In genomic region chr1:54857741-54858665, GRCh38 we compare ENCODE assay signal across 13 cellular contexts. TPM values are rescaled to one million over a fixed set of nuclear protein-coding genes. Genes with fewer than 3 reads are reported as not detected.
DNase-seq lines count a peak whose midpoint lies in the region; ATAC-seq, FAIRE-seq and TF ChIP-seq lines count a peak whose summit lies in the region.
"Had no signal": no experiment of that assay in that cellular context is flagged by ENCODE, and none has a peak within 500 bp of the region (broad histone marks: within the 10 kb centered on the region; RNA-seq: fewer than 3 reads in every experiment).

No MANE protein-coding gene starts in this region.

- H3K4me1 Mint-ChIP-seq in CD4-positive, alpha-beta T cell (ENCODE audit: low read depth), result no peaks in the 10 kb centered on the region

- TF ChIP-seq CTCF in brain microvascular endothelial cell (IDR thresholded peaks at IDR 0.05; ENCODE audit: low read depth, low read length, missing control alignments) (no peak), left lung (IDR thresholded peaks at IDR 0.05) (no peak)
- TF ChIP-seq CTCF in CD4-positive, alpha-beta T cell (IDR thresholded peaks at IDR 0.05), result no peak

- no peaks in the 10 kb centered on the region for H3K9me3 Mint-ChIP-seq in CD4-positive, alpha-beta T cell

- in situ Hi-C loops in brain microvascular endothelial cell (cut with HindIII; ENCODE audit: low pct_ligation_motif_present, low sequenced_read_pairs), result no loop called here

- H3K27me3 ChIP-seq in brain microvascular endothelial cell (replicated peaks) (no peaks in the 10 kb centered on the region), left lung (no peaks in the 10 kb centered on the region), small intestine (ENCODE audit: control insufficient read depth in 2 of 2, insufficient read depth in 2 of 2, low read length in 2 of 2) (no peaks in the 10 kb centered on the region)
- no peaks in the 10 kb centered on the region for H3K27me3 ChIP-seq in CD4-positive, alpha-beta T cell (ENCODE audit: control insufficient read depth, insufficient read depth, low read length)
- H3K27me3 ChIP-seq: tibial artery had no signal

- CTCF ChIA-PET in CD4-positive, alpha-beta T cell (lab: Charles Lee), result no interaction called here

- POLR2A ChIA-PET in CD4-positive, alpha-beta T cell (lab: Charles Lee), result interaction anchor here (0.7 kb wide), 1 partner anchor 14 kb away, joined by 3 read pairs; no protein-coding TSS in a partner anchor

- H3K4me3 ChIP-seq in brain microvascular endothelial cell (ENCODE audit: low read depth, low read length) (no peak overlapping the region), left lung (no peak overlapping the region), small intestine (ENCODE audit: low read depth in 1 of 2, low read length in 2 of 2) (no peak overlapping the region)
- H3K4me3 ChIP-seq: K562, tibial artery had no signal

- FAIRE-seq in small intestine (lab: Jason Lieb, UNC), result no peak
- FAIRE-seq: K562 had no signal

- 86 to 87% (median 87%) methylated on average over 9 of the region's 9 CpGs for WGBS in small intestine, 3 donors

- intact Hi-C loops in left lung (cut with DNase I), result no loop called here
- intact Hi-C loops in CD4-positive, alpha-beta T cell (cut with DNase I, micrococcal nuclease), result no loop called here

- DNase-seq in A172 (ENCODE audit: low spot score) (peak; percentile 36), HPDE6-E6E7 (ENCODE audit: extremely low spot score) (peak; percentile 74), brain microvascular endothelial cell (peak; percentile 70), left lung (no peak), dermis blood vessel endothelial cell (no peak), small intestine (no peak), NCI-H2081 treated with DMSO at 0.1 percent for 48 hours (lab: John Stamatoyannopoulos, UW) (no peak)
- DNase-seq in CD4-positive, alpha-beta T cell, result no peak
- DNase-seq: caudate nucleus, NCI-H510A treated with DMSO at 0.1 percent for 48 hours had no signal

- peak overlapping the region; percentile 59 for H3K27ac ChIP-seq in brain microvascular endothelial cell
- no peak overlapping the region for H3K27ac ChIP-seq in left lung
- no peak overlapping the region for H3K27ac ChIP-seq in CD4-positive, alpha-beta T cell (ENCODE audit: low read depth, low read length)
- no peak overlapping the region for H3K27ac ChIP-seq in small intestine (ENCODE audit: low read depth in 1 of 2, low read length in 1 of 2)
- H3K27ac ChIP-seq: tibial artery had no signal

- no peaks in the 10 kb centered on the region for H3K36me3 Mint-ChIP-seq in CD4-positive, alpha-beta T cell (ENCODE audit: low read depth)

- no peak overlapping the region for H3K27ac Mint-ChIP-seq in CD4-positive, alpha-beta T cell

- no peaks in the 10 kb centered on the region for H3K9me3 ChIP-seq in left lung
- H3K9me3 ChIP-seq in CD4-positive, alpha-beta T cell (ENCODE audit: control insufficient read depth, low read length), result no peaks in the 10 kb centered on the region
- H3K9me3 ChIP-seq in small intestine (ENCODE audit: control insufficient read depth, low read depth), result no peaks in the 10 kb centered on the region
- H3K9me3 ChIP-seq: tibial artery had no signal

- H3K4me3 Mint-ChIP-seq in CD4-positive, alpha-beta T cell, result no peak overlapping the region

- H3K27me3 Mint-ChIP-seq in CD4-positive, alpha-beta T cell, result no peaks in the 10 kb centered on the region

- H3K4me1 ChIP-seq in left lung (peaks cover 0 to 17% of the 10 kb centered on the region in 2 donors), small intestine (ENCODE audit: control insufficient read depth in 2 of 2, insufficient read depth in 1 of 2, low read depth in 1 of 2, low read length in 1 of 2) (no peaks in the 10 kb centered on the region)
- H3K4me1 ChIP-seq: tibial artery had no signal

- peaks cover 36% of the 10 kb centered on the region for H3K36me3 ChIP-seq in brain microvascular endothelial cell (replicated peaks)
- peaks cover 0 to 91% of the 10 kb centered on the region in 2 donors for H3K36me3 ChIP-seq in left lung
- H3K36me3 ChIP-seq in small intestine (ENCODE audit: control insufficient read depth in 2 of 2, insufficient read depth in 2 of 2, low read length in 2 of 2), result peaks cover 0 to 8% of the 10 kb centered on the region in 2 donors

- peak; percentile 21 for ATAC-seq in left lung
- ATAC-seq in CD4-positive, alpha-beta T cell (ENCODE audit: poor library complexity), result no peak
- ATAC-seq: K562 had no signal

RNA-seq across cellular contexts. Expression of gene DHCR24, which starts 29.0 kb away (rescaled TPM):
- 51.3 and 82.1 TPM in 2 replicates for total RNA-seq in A172 (2014; rRNA removed; shearing (Covaris generic))
- total RNA-seq in left lung (100 to 1,000 TPM; 668 to 741 TPM), dermis blood vessel endothelial cell (82.2 and 213 TPM in 2 replicates)
- total RNA-seq in CD4-positive, alpha-beta T cell, result under 1 TPM; 0.34 to 0.55 TPM
- 100 to 1,000 TPM in 1 of 3 donors, 10 to 100 TPM in 1, 1 to 10 TPM in 1; 7.0 to 162 (median 14.3) TPM for polyA plus RNA-seq in small intestine

RNA-seq across cellular contexts. Expression of gene TTC22, which starts 56.9 kb away (rescaled TPM):
- total RNA-seq in A172 (2014; rRNA removed; shearing (Covaris generic)), result not detected in 2 replicates
- total RNA-seq in left lung, result 1 to 10 TPM; 4.8 to 7.7 TPM
- 0.17 TPM in 1 of 2 replicates, not detected in the other for total RNA-seq in dermis blood vessel endothelial cell
- total RNA-seq in CD4-positive, alpha-beta T cell, result 1 to 10 TPM; 4.4 to 4.5 TPM
- polyA plus RNA-seq in small intestine, result 10 to 100 TPM; 10.7 to 27.5 (median 20.0) TPM
- total RNA-seq: K562 had no signal
- polyA plus RNA-seq: BJ had no signal

Comparison
In these comparisons a context has a peak if more than half of its experiments do, and no peak if none do; other contexts are left out.
1. DNase-seq: peak in A172 (single experiment), HPDE6-E6E7 (single experiment) and brain microvascular endothelial cell (single experiment); none in left lung (0 of 2), dermis blood vessel endothelial cell (single experiment), CD4-positive, alpha-beta T cell (0 of 10), small intestine (single experiment) and NCI-H2081 treated with DMSO at 0.1 percent for 48 hours (single experiment).
2. RNA of gene DHCR24, which starts 29.0 kb away (total RNA-seq): 668 to 741 TPM in left lung, 82.2 to 213 TPM in dermis blood vessel endothelial cell and 51.3 to 82.1 TPM in A172; 0.34 to 0.55 TPM in CD4-positive, alpha-beta T cell; every median in the first group is over 10 times any median in the second.